12 cellular contexts compared by ENCODE assay signal in genomic region chr7:455110-455928, GRCh38.
DNase-seq lines count a peak whose midpoint lies in the region; ATAC-seq and TF ChIP-seq lines count a peak whose summit lies in the region.
"Had no signal": no experiment of that assay in that cellular context is flagged by ENCODE, and none has a peak within 500 bp of the region (broad histone marks: within the 10 kb centered on the region; RNA-seq: fewer than 3 reads in every experiment).

No MANE protein-coding gene starts in this region.

- H3K27me3 ChIP-seq in right atrium auricular region: no peaks in the 10 kb centered on the region
- H3K27me3 ChIP-seq in SJCRH30: peaks cover 5% of the 10 kb centered on the region; the same call in 1 of the 2 replicates
- H3K27me3 ChIP-seq in hepatocyte: peaks cover 6% of the 10 kb centered on the region
- H3K27me3 ChIP-seq in uterus: no peaks in the 10 kb centered on the region
- no peaks in the 10 kb centered on the region for H3K27me3 ChIP-seq in MM.1S (replicated peaks; ENCODE audit: insufficient read depth, low read length)

- DNase-seq in Right ventricle myocardium inferior (ENCODE audit: missing footprints) (peak; percentile 60), right atrium auricular region (ENCODE audit: low spot score) (no peak), SJCRH30 (peak; percentile 88 to 92), hepatocyte (ENCODE audit: low spot score) (peak; percentile 81), uterus (peak; percentile 42 to 48), MM.1S (no peak)
- DNase-seq: activated CD4-positive, alpha-beta T cell treated with anti-CD3 and anti-CD28 coated beads for 4 hours; amniotic stem cell; sigmoid colon had no signal

- H3K79me2 ChIP-seq in hepatocyte: no peaks in the 10 kb centered on the region
- no peaks in the 10 kb centered on the region for H3K79me2 ChIP-seq in MM.1S (ENCODE audit: low read length)

- H2AFZ ChIP-seq in hepatocyte: no peak overlapping the region
- no peak overlapping the region for H2AFZ ChIP-seq in MM.1S (ENCODE audit: low read length)

- TF ChIP-seq CTCF in right atrium auricular region (IDR thresholded peaks at IDR 0.05) (no peak), hepatocyte (IDR thresholded peaks at IDR 0.05; ENCODE audit: poor library complexity) (no peak), uterus (IDR thresholded peaks at IDR 0.05) (no peak), MM.1S (IDR thresholded peaks at IDR 0.05; ENCODE audit: low read length) (no peak)

- H3K27ac ChIP-seq in right atrium auricular region: no peak overlapping the region
- H3K27ac ChIP-seq in SJCRH30: peak overlapping the region; percentile 39; the same call in 1 of the 2 replicates
- no peak overlapping the region for H3K27ac ChIP-seq in hepatocyte
- H3K27ac ChIP-seq in uterus: no peak overlapping the region
- H3K27ac ChIP-seq in MM.1S (ENCODE audit: low read length): no peak overlapping the region
- H3K27ac ChIP-seq: esophagus muscularis mucosa, sigmoid colon had no signal

- H3K9me2 ChIP-seq in hepatocyte (replicated peaks; ENCODE audit: insufficient read depth) (no peaks in the 10 kb centered on the region), MM.1S (replicated peaks; ENCODE audit: insufficient read depth, low read length) (no peaks in the 10 kb centered on the region)

- no peak for TF ChIP-seq POLR2A in uterus (IDR thresholded peaks at IDR 0.05)

- no peaks in the 10 kb centered on the region for H3F3A ChIP-seq in MM.1S (ENCODE audit: insufficient read depth, low read length)

- H3K4me2 ChIP-seq in hepatocyte (peak overlapping the region; percentile 44), MM.1S (ENCODE audit: low read depth, low read length) (no peak overlapping the region)

- H3K4me1 ChIP-seq in right atrium auricular region (peaks cover 0 to 32% of the 10 kb centered on the region in 2 donors), SJCRH30 (peaks cover 42% of the 10 kb centered on the region), hepatocyte (ENCODE audit: insufficient read depth) (peaks cover 25% of the 10 kb centered on the region), uterus (peaks cover 0 to 6% of the 10 kb centered on the region in 2 donors), MM.1S (ENCODE audit: low read length) (no peaks in the 10 kb centered on the region)

- no peaks in the 10 kb centered on the region for H4K20me1 ChIP-seq in hepatocyte (ENCODE audit: insufficient read depth, poor library complexity, severe bottlenecking)
- no peaks in the 10 kb centered on the region for H4K20me1 ChIP-seq in MM.1S (ENCODE audit: insufficient read depth, low read length)

- no peak overlapping the region for H3K4me3 ChIP-seq in right atrium auricular region
- H3K4me3 ChIP-seq in SJCRH30: peak overlapping the region; percentile 14; the same call in 1 of the 2 replicates
- no peak overlapping the region for H3K4me3 ChIP-seq in hepatocyte
- no peak overlapping the region for H3K4me3 ChIP-seq in uterus
- no peak overlapping the region for H3K4me3 ChIP-seq in MM.1S (ENCODE audit: low read length)
- H3K4me3 ChIP-seq: sigmoid colon had no signal

- WGBS in hepatocyte (ENCODE audit: low lambda C conversion rate, missing lambda C conversion rate): 78% methylated on average over 22 of the region's 42 CpGs

- no peaks in the 10 kb centered on the region for H3K36me3 ChIP-seq in right atrium auricular region
- H3K36me3 ChIP-seq in SJCRH30: no peaks in the 10 kb centered on the region
- H3K36me3 ChIP-seq in hepatocyte (replicated peaks; ENCODE audit: insufficient read depth, low read depth): no peaks in the 10 kb centered on the region
- H3K36me3 ChIP-seq in uterus: no peaks in the 10 kb centered on the region
- H3K36me3 ChIP-seq in MM.1S (replicated peaks; ENCODE audit: insufficient read depth, low read length): no peaks in the 10 kb centered on the region
- H3K36me3 ChIP-seq: esophagus muscularis mucosa, sigmoid colon had no signal

- no peaks in the 10 kb centered on the region for H3K9me3 ChIP-seq in right atrium auricular region
- no peaks in the 10 kb centered on the region for H3K9me3 ChIP-seq in SJCRH30 (replicated peaks)
- H3K9me3 ChIP-seq in hepatocyte (ENCODE audit: low read depth): no peaks in the 10 kb centered on the region
- no peaks in the 10 kb centered on the region for H3K9me3 ChIP-seq in uterus
- H3K9me3 ChIP-seq in MM.1S (replicated peaks; ENCODE audit: insufficient read depth, low read length): no peaks in the 10 kb centered on the region
- H3K9me3 ChIP-seq: esophagus muscularis mucosa, sigmoid colon had no signal

- H3K9ac ChIP-seq in MM.1S (ENCODE audit: low read length): no peak overlapping the region

- ATAC-seq in Right ventricle myocardium inferior: peak; percentile 20
- no peak for ATAC-seq in HG02763 (IDR thresholded peaks at IDR 0.05; ENCODE audit: unreplicated experiment)
- ATAC-seq in GM19395 (IDR thresholded peaks at IDR 0.05; ENCODE audit: unreplicated experiment): no peak

- intact Hi-C loops in Right ventricle myocardium inferior (cut with DNase I): no loop called here
- intact Hi-C loops in uterus (cut with DNase I; ENCODE audit: low total_unique reads): no loop called here

Comparison
In these comparisons a context has a peak if more than half of its experiments do, and no peak if none do; other contexts are left out.
1. DNase-seq: peak in Right ventricle myocardium inferior (single experiment), SJCRH30 (2 of 2), hepatocyte (single experiment) and uterus (2 of 2); none in right atrium auricular region (single experiment) and MM.1S (single experiment).